8 cellular contexts compared by ENCODE assay signal in genomic region chr14:23035303-23036164, GRCh38. TPM values are rescaled to one million over a fixed set of nuclear protein-coding genes. Genes with fewer than 3 reads are reported as not detected.
DNase-seq lines count a peak whose midpoint lies in the region; ATAC-seq, FAIRE-seq and TF ChIP-seq lines count a peak whose summit lies in the region.

No MANE protein-coding gene starts in this region.

- no peaks in the 10 kb centered on the region; the same call in 1 of the 2 replicates for H3K4me1 ChIP-seq in iPS DF 6.9 (ENCODE audit: control insufficient read depth, insufficient read depth, low read length)
- H3K4me1 ChIP-seq in small intestine (ENCODE audit: control insufficient read depth in 2 of 2, insufficient read depth in 1 of 2, low read depth in 1 of 2, low read length in 1 of 2): peaks cover 4 to 8% of the 10 kb centered on the region in 2 donors

- H3K9me3 ChIP-seq in iPS DF 6.9 (ENCODE audit: control insufficient read depth, insufficient read depth, low read length) (no peaks in the 10 kb centered on the region), small intestine (ENCODE audit: control insufficient read depth, low read depth) (no peaks in the 10 kb centered on the region)

- H3K27me3 Mint-ChIP-seq in activated CD8-positive, alpha-beta T cell treated with anti-CD3 and anti-CD28 coated beads, Interleukin-2, amount 10 ng/mL, durations not matched to agents 7 days and 5 days (ENCODE audit: low read depth): no peaks in the 10 kb centered on the region

- POLR2A ChIA-PET in activated CD8-positive, alpha-beta T cell treated with anti-CD3 and anti-CD28 coated beads, Interleukin-2, amount 10 ng/mL, durations not matched to agents 7 days and 5 days (lab: Charles Lee): interaction anchor here (1.1 to 2.9 kb wide), 2 partner anchors 12 to 29 kb away, joined by 3 to 20 read pairs; no protein-coding TSS in a partner anchor

- no peaks in the 10 kb centered on the region for H3K27me3 ChIP-seq in iPS DF 6.9 (ENCODE audit: control insufficient read depth, insufficient read depth, low read length)
- no peaks in the 10 kb centered on the region for H3K27me3 ChIP-seq in small intestine (ENCODE audit: control insufficient read depth in 2 of 2, insufficient read depth in 2 of 2, low read length in 2 of 2)

- H3K27ac ChIP-seq in iPS DF 6.9 (ENCODE audit: low read length): no peak overlapping the region
- peak overlapping the region; percentile 35 to 91 for H3K27ac ChIP-seq in small intestine (ENCODE audit: low read depth in 1 of 2, low read length in 1 of 2)

- H3K36me3 ChIP-seq in iPS DF 6.9 (ENCODE audit: control insufficient read depth, insufficient read depth, low read length) (peaks cover 6% of the 10 kb centered on the region; the same call in 1 of the 2 replicates), small intestine (ENCODE audit: control insufficient read depth in 2 of 2, insufficient read depth in 2 of 2, low read length in 2 of 2) (peaks cover 2 to 3% of the 10 kb centered on the region in 2 donors)

- peak overlapping the region; percentile 96 for H3K27ac Mint-ChIP-seq in activated CD8-positive, alpha-beta T cell treated with anti-CD3 and anti-CD28 coated beads, Interleukin-2, amount 10 ng/mL, durations not matched to agents 7 days and 5 days

- H3K4me3 ChIP-seq in HFF-Myc (replicated peaks; ENCODE audit: low read depth, low read length) (peak overlapping the region; percentile 70), iPS DF 6.9 (ENCODE audit: low read length) (peak overlapping the region; percentile 95; the same call in 1 of the 2 replicates), small intestine (ENCODE audit: low read depth in 1 of 2, low read length in 2 of 2) (peak overlapping the region in 1 of 2 donors; percentile 67)

- no CpG with 5 or more reads among the region's 15 CpGs for WGBS in iPS DF 6.9 (ENCODE audit: insufficient coverage, insufficient read length)
- WGBS in small intestine, 3 donors: 71 to 75% (median 74%) methylated on average over 15 of the region's 15 CpGs

- no peak for ATAC-seq in activated CD8-positive, alpha-beta T cell treated with anti-CD3 and anti-CD28 coated beads, Interleukin-2, amount 10 ng/mL, durations not matched to agents 7 days and 5 days
- ATAC-seq in GM21529 (IDR thresholded peaks at IDR 0.05; ENCODE audit: unreplicated experiment): no peak
- ATAC-seq in HG02870 (IDR thresholded peaks at IDR 0.05; ENCODE audit: unreplicated experiment): no peak

- no peaks in the 10 kb centered on the region for H3K9me3 Mint-ChIP-seq in activated CD8-positive, alpha-beta T cell treated with anti-CD3 and anti-CD28 coated beads, Interleukin-2, amount 10 ng/mL, durations not matched to agents 7 days and 5 days (ENCODE audit: insufficient read depth)

- peaks cover 30% of the 10 kb centered on the region for H3K36me3 Mint-ChIP-seq in activated CD8-positive, alpha-beta T cell treated with anti-CD3 and anti-CD28 coated beads, Interleukin-2, amount 10 ng/mL, durations not matched to agents 7 days and 5 days (ENCODE audit: low read depth)

- H3K4me1 Mint-ChIP-seq in activated CD8-positive, alpha-beta T cell treated with anti-CD3 and anti-CD28 coated beads, Interleukin-2, amount 10 ng/mL, durations not matched to agents 7 days and 5 days (ENCODE audit: low read depth): peaks cover 30% of the 10 kb centered on the region

- CTCF ChIA-PET in activated CD8-positive, alpha-beta T cell treated with anti-CD3 and anti-CD28 coated beads, Interleukin-2, amount 10 ng/mL, durations not matched to agents 7 days and 5 days (lab: Charles Lee): interaction anchor here (2.5 kb wide), 2 partner anchors 23 to 33 kb away, joined by 10 to 13 read pairs; no protein-coding TSS in a partner anchor

- DNase-seq in HFF-Myc (ENCODE audit: extremely low read depth, low read depth): no peak
- no peak for DNase-seq in activated CD8-positive, alpha-beta T cell treated with anti-CD3 and anti-CD28 coated beads, Interleukin-2, amount 10 ng/mL, durations not matched to agents 7 days and 5 days
- DNase-seq in iPS DF 6.9 (ENCODE audit: low read depth, low spot score): no peak
- DNase-seq in small intestine: no peak
- DNase-seq in NCI-H526 treated with DMSO at 0.1 percent for 48 hours (lab: John Stamatoyannopoulos, UW): no peak
- no peak for DNase-seq in D341Med (ENCODE audit: low spot score)

- FAIRE-seq in small intestine (lab: Jason Lieb, UNC): no peak

- H3K4me3 Mint-ChIP-seq in activated CD8-positive, alpha-beta T cell treated with anti-CD3 and anti-CD28 coated beads, Interleukin-2, amount 10 ng/mL, durations not matched to agents 7 days and 5 days: peak overlapping the region; percentile 91

- no peak for TF ChIP-seq CTCF in HFF-Myc (IDR thresholded peaks at IDR 0.05; ENCODE audit: low read depth, low read length, missing control alignments)

RNA-seq across cellular contexts. Expression of gene PSMB5, which starts 0.8 kb away (rescaled TPM):
- total RNA-seq in activated CD8-positive, alpha-beta T cell treated with anti-CD3 and anti-CD28 coated beads, Interleukin-2, amount 10 ng/mL, durations not matched to agents 7 days and 5 days: 10 to 100 TPM; 64.5 to 74.5 TPM
- polyA plus RNA-seq in small intestine: 100 to 1,000 TPM in 1 of 3 donors, 10 to 100 TPM in 2; 84.0 to 166 (median 87.7) TPM

RNA-seq across cellular contexts. Expression of gene PSMB11, which starts 6.5 kb away (rescaled TPM):
- total RNA-seq in activated CD8-positive, alpha-beta T cell treated with anti-CD3 and anti-CD28 coated beads, Interleukin-2, amount 10 ng/mL, durations not matched to agents 7 days and 5 days: not detected
- not detected for polyA plus RNA-seq in small intestine

RNA-seq across cellular contexts. Expression of gene CDH24, which starts 21.8 kb away (rescaled TPM):
- total RNA-seq in activated CD8-positive, alpha-beta T cell treated with anti-CD3 and anti-CD28 coated beads, Interleukin-2, amount 10 ng/mL, durations not matched to agents 7 days and 5 days: 1 to 10 TPM; 1.6 to 1.8 TPM
- polyA plus RNA-seq in small intestine: 1 to 10 TPM in 1 of 3 donors, under 1 TPM in 2; 0.22 to 4.2 (median 0.81) TPM

RNA-seq across cellular contexts. Expression of gene C14orf93, which starts 25.6 kb away (rescaled TPM):
- 1 to 10 TPM; 7.8 to 9.0 TPM for total RNA-seq in activated CD8-positive, alpha-beta T cell treated with anti-CD3 and anti-CD28 coated beads, Interleukin-2, amount 10 ng/mL, durations not matched to agents 7 days and 5 days
- 1 to 10 TPM; 4.9 to 9.2 (median 6.5) TPM for polyA plus RNA-seq in small intestine

RNA-seq across cellular contexts. Expression of gene AJUBA, which starts 53.2 kb away (rescaled TPM):
- total RNA-seq in activated CD8-positive, alpha-beta T cell treated with anti-CD3 and anti-CD28 coated beads, Interleukin-2, amount 10 ng/mL, durations not matched to agents 7 days and 5 days: 1 to 10 TPM in 1 of 2 experiments, under 1 TPM in 1; 0.74 to 1.4 TPM
- 10 to 100 TPM in 1 of 3 donors, 1 to 10 TPM in 1, under 1 TPM in 1; 0.45 to 15.1 (median 1.9) TPM for polyA plus RNA-seq in small intestine
